In the genomic region with DNA sequence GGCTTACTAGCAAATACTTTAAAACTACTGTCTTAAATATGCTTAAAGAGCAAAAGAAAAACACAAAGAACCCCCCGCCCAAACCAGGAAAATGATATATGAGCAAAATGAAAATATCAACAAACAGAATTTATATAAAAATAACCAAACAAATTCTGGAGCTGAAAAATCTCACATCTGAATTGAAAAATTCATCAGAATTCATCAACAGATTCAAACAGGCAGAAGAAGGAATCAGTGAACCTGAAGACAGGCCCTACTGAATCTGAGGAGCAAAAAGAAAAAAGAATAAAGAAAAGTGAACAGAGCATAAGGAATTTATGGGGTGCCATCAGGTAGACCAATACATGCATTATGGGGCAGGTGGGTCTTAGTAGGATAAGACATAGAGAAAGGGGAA, we compare ENCODE assay signal across 9 cellular contexts.
"Had no signal": no experiment of that assay in that cellular context is flagged by ENCODE, and none has a peak within 500 bp of the region (broad histone marks: within the 10 kb centered on the region; RNA-seq: fewer than 3 reads in every experiment).

No MANE protein-coding gene starts in this region.

- ATAC-seq: GM23338, HCT116 had no signal

- H3K4me3 ChIP-seq: GM23338 had no signal

- H3K27ac Mint-ChIP-seq: GM23338, H9 had no signal

- H2AFZ ChIP-seq: GM23338 had no signal

- H3K4me2 ChIP-seq: GM23338, KMS-11 had no signal

- DNase-seq: H9, Karpas-422, KBM-7 had no signal

- H3K9ac ChIP-seq: KMS-11 had no signal

- H3K4me1 Mint-ChIP-seq: GM23338 had no signal

- FAIRE-seq: H1, H54, HTR-8/SVneo had no signal

- H3K4me3 Mint-ChIP-seq: GM23338, H9 had no signal

- H3K27ac ChIP-seq: KMS-11 had no signal

- H3K9me3 Mint-ChIP-seq: GM23338 had no signal
